ENCODE assay signal across 1 cellular context in genomic region chr7:151205749-151206148, GRCh38.
TF ChIP-seq lines count a peak whose summit lies in the region.

No MANE protein-coding gene starts in this region.

TF ChIP-seq in HepG2, 621 proteins besides CTCF, POLR2A, EP300 and RAD21:
- TF ChIP-seq ZNF768 (CRISPR knock-in tag; IDR thresholded peaks at IDR 0.05) (no peak), RELA (CRISPR knock-in tag; IDR thresholded peaks at IDR 0.05) (no peak), FOXP1 (IDR thresholded peaks at IDR 0.05) (no peak), FOXP1 (CRISPR knock-in tag; IDR thresholded peaks at IDR 0.05) (no peak), ARID2 (CRISPR knock-in tag; IDR thresholded peaks at IDR 0.05; ENCODE audit: borderline replicate concordance) (no peak), RBM22 (optimal IDR thresholded peaks at IDR 0.05; ENCODE audit: low read length) (no peak), SATB2 (CRISPR knock-in tag; IDR thresholded peaks at IDR 0.05) (no peak), SIX4 (CRISPR knock-in tag; IDR thresholded peaks at IDR 0.05) (no peak), HNF4A (CRISPR knock-in tag; IDR thresholded peaks at IDR 0.05) (no peak), ZUFSP (CRISPR knock-in tag; IDR thresholded peaks at IDR 0.05; ENCODE audit: borderline replicate concordance) (no peak), ZIK1 (CRISPR knock-in tag; IDR thresholded peaks at IDR 0.05; ENCODE audit: borderline replicate concordance, low read depth) (no peak), FOXP4 (CRISPR knock-in tag; IDR thresholded peaks at IDR 0.05) (no peak), FIP1L1 (IDR thresholded peaks at IDR 0.05; ENCODE audit: borderline replicate concordance, insufficient read depth, low read depth, low read length) (no peak), ERF (CRISPR knock-in tag; IDR thresholded peaks at IDR 0.05) (no peak), SP1 (IDR thresholded peaks at IDR 0.05) (no peak), SP1 (CRISPR knock-in tag; IDR thresholded peaks at IDR 0.05) (no peak), THAP11 (CRISPR knock-in tag; IDR thresholded peaks at IDR 0.05) (no peak), RORA (CRISPR knock-in tag; IDR thresholded peaks at IDR 0.05) (no peak), RNF219 (CRISPR knock-in tag; IDR thresholded peaks at IDR 0.05) (no peak), NR2F2 (IDR thresholded peaks at IDR 0.05; ENCODE audit: borderline replicate concordance, low read depth) (no peak), ZNF260 (CRISPR knock-in tag; IDR thresholded peaks at IDR 0.05; ENCODE audit: borderline replicate concordance, low read depth) (no peak), MEIS1 (CRISPR knock-in tag; IDR thresholded peaks at IDR 0.05; ENCODE audit: borderline replicate concordance) (no peak)
